25 cellular contexts compared by ENCODE assay signal in genomic region chr12:130850418-130851021, GRCh38. TPM values are rescaled to one million over a fixed set of nuclear protein-coding genes. Genes with fewer than 3 reads are reported as not detected.
DNase-seq lines count a peak whose midpoint lies in the region; ATAC-seq, FAIRE-seq and TF ChIP-seq lines count a peak whose summit lies in the region.
"Had no signal": no experiment of that assay in that cellular context is flagged by ENCODE, and none has a peak within 500 bp of the region (broad histone marks: within the 10 kb centered on the region; RNA-seq: fewer than 3 reads in every experiment).

No MANE protein-coding gene starts in this region.

- H3K9ac ChIP-seq in HUES48 (ENCODE audit: low read depth, low read length): peak overlapping the region; percentile 25; the same call in 1 of the 2 replicates
- no peak overlapping the region for H3K9ac ChIP-seq in mesendoderm (ENCODE audit: low read length)
- H3K9ac ChIP-seq in kidney (ENCODE audit: low read length in 2 of 2): no peak overlapping the region
- H3K9ac ChIP-seq: BLaER1, KMS-11 had no signal

- no peak for ATAC-seq in HG03159 (IDR thresholded peaks at IDR 0.05; ENCODE audit: unreplicated experiment)
- ATAC-seq: activated CD4-positive, CD25-positive, alpha-beta regulatory T cell treated with anti-CD3 and anti-CD28 coated beads, Interleukin-2, amount 50 U/mL, for 24 hours; effector memory CD8-positive, alpha-beta T cell; esophagus mucosa; SK-N-SH treated with all-trans-retinoic acid at 6 μM for 48 hours; T-helper 17 cell had no signal

- H3K27ac Mint-ChIP-seq in progenitor cell of endocrine pancreas: peak overlapping the region; percentile 97
- H3K27ac Mint-ChIP-seq: effector memory CD8-positive, alpha-beta T cell; T-helper 17 cell had no signal

- peaks cover 22% of the 10 kb centered on the region for H3K4me1 Mint-ChIP-seq in progenitor cell of endocrine pancreas (ENCODE audit: low read depth)
- H3K4me1 Mint-ChIP-seq: T-helper 17 cell had no signal

- H3K4me1 ChIP-seq in HUES48 (ENCODE audit: control insufficient read depth, insufficient read depth, low read length): peaks cover 31% of the 10 kb centered on the region
- H3K4me1 ChIP-seq in mesendoderm (ENCODE audit: control insufficient read depth, low read depth, low read length): peaks cover 2% of the 10 kb centered on the region
- no peaks in the 10 kb centered on the region for H3K4me1 ChIP-seq in left ventricle myocardium inferior
- peaks cover 0 to 4% of the 10 kb centered on the region in 2 donors for H3K4me1 ChIP-seq in kidney (ENCODE audit: control insufficient read depth in 1 of 2, insufficient read depth in 1 of 2, low read depth in 1 of 2, low read length in 2 of 2)
- H3K4me1 ChIP-seq: left lung had no signal

- H2AK5ac ChIP-seq in mesendoderm (ENCODE audit: low read length): no peak overlapping the region

- H2BK15ac ChIP-seq in mesendoderm (replicated peaks; ENCODE audit: low read depth): no peak overlapping the region

- no peaks in the 10 kb centered on the region for H3K9me3 Mint-ChIP-seq in progenitor cell of endocrine pancreas (ENCODE audit: low read depth)
- H3K9me3 Mint-ChIP-seq: effector memory CD8-positive, alpha-beta T cell had no signal

- H3K27me3 Mint-ChIP-seq in progenitor cell of endocrine pancreas: no peaks in the 10 kb centered on the region
- H3K27me3 Mint-ChIP-seq: T-helper 17 cell had no signal

- no peaks in the 10 kb centered on the region for H3K27me3 ChIP-seq in HUES48 (ENCODE audit: control insufficient read depth, insufficient read depth, low read length)
- H3K27me3 ChIP-seq in mesendoderm (ENCODE audit: insufficient read depth, low read length, poor library complexity): no peaks in the 10 kb centered on the region
- H3K27me3 ChIP-seq in left ventricle myocardium inferior (ENCODE audit: low read depth): peaks cover 16% of the 10 kb centered on the region
- H3K27me3 ChIP-seq: BLaER1 had no signal

- peak overlapping the region; percentile 93 for H3K27ac ChIP-seq in HUES48 (ENCODE audit: low read depth, low read length)
- H3K27ac ChIP-seq in coronary artery: no peak overlapping the region
- no peak overlapping the region for H3K27ac ChIP-seq in mesendoderm (ENCODE audit: low read depth, low read length)
- H3K27ac ChIP-seq in left ventricle myocardium inferior (replicated peaks): no peak overlapping the region
- no peak overlapping the region for H3K27ac ChIP-seq in kidney (ENCODE audit: low read depth in 2 of 2, low read length in 2 of 2)
- H3K27ac ChIP-seq: BLaER1, KMS-11, left lung, transverse colon had no signal

- intact Hi-C loops in left ventricle myocardium inferior (cut with micrococcal nuclease): no loop called here
- intact Hi-C loops in kidney (cut with DNase I): no loop called here

- no peak overlapping the region for H2BK120ac ChIP-seq in mesendoderm (ENCODE audit: low read depth, low read length)

- peak overlapping the region; percentile 55 for H2BK5ac ChIP-seq in mesendoderm (ENCODE audit: low read length)

- H3K4ac ChIP-seq in mesendoderm (ENCODE audit: low read depth, low read length): no peak overlapping the region

- no peak overlapping the region for H4K5ac ChIP-seq in mesendoderm (ENCODE audit: low read length)

- H3K36me3 ChIP-seq in HUES48 (ENCODE audit: control insufficient read depth, insufficient read depth, low read length) (no peaks in the 10 kb centered on the region), mesendoderm (ENCODE audit: control insufficient read depth, insufficient read depth, low read length) (no peaks in the 10 kb centered on the region), left ventricle myocardium inferior (no peaks in the 10 kb centered on the region), kidney (ENCODE audit: control insufficient read depth in 1 of 2, insufficient read depth in 2 of 2, low read length in 2 of 2) (no peaks in the 10 kb centered on the region)
- H3K36me3 ChIP-seq: BLaER1, left lung, transverse colon had no signal

- DNase-seq in coronary artery (ENCODE audit: low spot score) (peak; percentile 33), mesendoderm (no peak), progenitor cell of endocrine pancreas (ENCODE audit: low spot score, unreplicated experiment) (no peak), left ventricle myocardium inferior (no peak), kidney (no peak)
- DNase-seq: activated CD4-positive, alpha-beta T cell treated with anti-CD3 and anti-CD28 coated beads, Interleukin-2, amount 50 U/mL, for 48 hours; activated naive CD4-positive, alpha-beta T cell treated with Interleukin-2 at 50 U/mL for 16 hours; central memory CD4-positive, alpha-beta T cell; effector memory CD8-positive, alpha-beta T cell; left lung; NCI-H2029 treated with DMSO at 0.1 percent for 48 hours; NCI-H2227 treated with DMSO at 0.1 percent for 48 hours; nucleus accumbens; stimulated activated CD4-positive, alpha-beta T cell treated with anti-CD3 and anti-CD28 coated beads, Interleukin-15, amount 100 ng/mL, for 24 hours; stimulated activated CD4-positive, alpha-beta T cell treated with anti-CD3 and anti-CD28 coated beads, Interleukin-4, amount 100 ng/mL, for 4 hours; T-helper 17 cell; transverse colon had no signal

- WGBS in mesendoderm (ENCODE audit: extremely low coverage, insufficient coverage, low lambda C conversion rate): no CpG with 5 or more reads among the region's 12 CpGs

- no peak overlapping the region for H3K18ac ChIP-seq in mesendoderm (ENCODE audit: low read length)

- H3K4me3 ChIP-seq in HUES48 (ENCODE audit: low read depth, low read length) (peak overlapping the region; percentile 32), coronary artery (no peak overlapping the region), mesendoderm (ENCODE audit: low read length) (no peak overlapping the region), left ventricle myocardium inferior (no peak overlapping the region), kidney (ENCODE audit: low read length in 2 of 2) (no peak overlapping the region)
- H3K4me3 ChIP-seq: BLaER1, left lung, transverse colon had no signal

- no peak for FAIRE-seq in kidney (lab: Jason Lieb, UNC)
- FAIRE-seq: GM12892 had no signal

- no peaks in the 10 kb centered on the region for H3K79me1 ChIP-seq in mesendoderm (ENCODE audit: low read length)

- no peak for TF ChIP-seq CTCF in coronary artery (IDR thresholded peaks at IDR 0.05)
- no peak for TF ChIP-seq CTCF in progenitor cell of endocrine pancreas (IDR thresholded peaks at IDR 0.05; ENCODE audit: unreplicated experiment)
- TF ChIP-seq CTCF in left ventricle myocardium inferior (IDR thresholded peaks at IDR 0.05; ENCODE audit: borderline replicate concordance): no peak
- no peak for TF ChIP-seq CTCF in kidney (IDR thresholded peaks at IDR 0.05; ENCODE audit: borderline replicate concordance, extremely low read depth, insufficient read depth)

- H3K36me3 Mint-ChIP-seq in progenitor cell of endocrine pancreas (ENCODE audit: insufficient read depth): peaks cover 2% of the 10 kb centered on the region

- peak overlapping the region; percentile 56 for H3K56ac ChIP-seq in mesendoderm (ENCODE audit: low read length)

- H4K8ac ChIP-seq in mesendoderm (ENCODE audit: low read depth, low read length): no peak overlapping the region

- H3K79me2 ChIP-seq in mesendoderm (ENCODE audit: control insufficient read depth, insufficient read depth, low read length): no peaks in the 10 kb centered on the region

- peak overlapping the region; percentile 45 for H3K4me3 Mint-ChIP-seq in progenitor cell of endocrine pancreas (ENCODE audit: low read depth)
- H3K4me3 Mint-ChIP-seq: effector memory CD8-positive, alpha-beta T cell; T-helper 17 cell had no signal

- H3K4me2 ChIP-seq in mesendoderm (ENCODE audit: low read length): no peak overlapping the region
- H3K4me2 ChIP-seq: BLaER1, KMS-11 had no signal

- H3K23ac ChIP-seq in mesendoderm (ENCODE audit: low read length): no peak overlapping the region

- H3K9me3 ChIP-seq in HUES48 (ENCODE audit: control insufficient read depth, insufficient read depth, low read length): peaks cover 4% of the 10 kb centered on the region; the same call in 1 of the 2 replicates
- H3K9me3 ChIP-seq in left ventricle myocardium inferior (replicated peaks): peaks cover 8% of the 10 kb centered on the region
- no peaks in the 10 kb centered on the region for H3K9me3 ChIP-seq in kidney (ENCODE audit: control insufficient read depth in 1 of 2, low read length in 2 of 2)
- H3K9me3 ChIP-seq: BLaER1, transverse colon had no signal

RNA-seq across cellular contexts. Expression of gene STX2, which starts 11.5 kb away (rescaled TPM):
- polyA plus RNA-seq in mesendoderm (2013, experiment 1 of 2): 18.4 TPM
- polyA plus RNA-seq in mesendoderm (2013, experiment 2 of 2): 16.4 TPM
- total RNA-seq in progenitor cell of endocrine pancreas: 20.5 and 22.4 TPM in 2 replicates
- 11.1 TPM for total RNA-seq in left ventricle myocardium inferior
- 20.4 TPM for total RNA-seq in kidney
- polyA plus RNA-seq in kidney (ENCODE audit: insufficient read depth, low read depth, low replicate concordance): 10.1 TPM

RNA-seq across cellular contexts. Expression of gene RAN, which starts 21.3 kb away (rescaled TPM):
- 1,102 TPM for polyA plus RNA-seq in mesendoderm (2013, experiment 1 of 2)
- polyA plus RNA-seq in mesendoderm (2013, experiment 2 of 2): 1,097 TPM
- total RNA-seq in progenitor cell of endocrine pancreas (803 and 832 TPM in 2 replicates), left ventricle myocardium inferior (246 TPM), kidney (369 TPM)
- 422 TPM for polyA plus RNA-seq in kidney (ENCODE audit: insufficient read depth, low read depth, low replicate concordance)
